12 cellular contexts compared by ENCODE assay signal in genomic region chr11:76048763-76049162, GRCh38.
DNase-seq lines count a peak whose midpoint lies in the region; ATAC-seq and TF ChIP-seq lines count a peak whose summit lies in the region.
"Had no signal": no experiment of that assay in that cellular context is flagged by ENCODE, and none has a peak within 500 bp of the region (broad histone marks: within the 10 kb centered on the region; RNA-seq: fewer than 3 reads in every experiment).

No MANE protein-coding gene starts in this region.

- no peak for ATAC-seq in activated T-cell treated with anti-CD3 and anti-CD28 coated beads, Interleukin-2, amount 50 U/mL, for 72 hours (replicated peaks in 1 of 2)
- ATAC-seq in WTC11 = no peak

- TF ChIP-seq POLR2A in lower leg skin (IDR thresholded peaks at IDR 0.05) (no peak), sigmoid colon (IDR thresholded peaks at IDR 0.05) (no peak)

- peaks cover 9 to 24% of the 10 kb centered on the region in 2 donors for H3K36me3 Mint-ChIP-seq in activated T-cell treated with anti-CD3 and anti-CD28 coated beads, Interleukin-2, amount 50 U/mL, for 72 hours (ENCODE audit: insufficient read depth in 2 of 2)
- H3K36me3 Mint-ChIP-seq in WTC11 = peaks cover 41% of the 10 kb centered on the region

- H3K9ac ChIP-seq in smooth muscle cell (ENCODE audit: low read depth) = no peak overlapping the region

- no peaks in the 10 kb centered on the region for H3K4me1 Mint-ChIP-seq in activated T-cell treated with anti-CD3 and anti-CD28 coated beads, Interleukin-2, amount 50 U/mL, for 72 hours (ENCODE audit: low read depth)
- peaks cover 21% of the 10 kb centered on the region for H3K4me1 Mint-ChIP-seq in WTC11

- peak; percentile 4 to 7 for DNase-seq in activated T-cell treated with anti-CD3 and anti-CD28 coated beads, Interleukin-2, amount 50 U/mL, for 72 hours
- DNase-seq in activated T-cell treated with anti-CD3 and anti-CD28 coated beads, Interleukin-2, amount 50 U/mL, for 1 hour = no peak
- DNase-seq in M059J (ENCODE audit: low read depth) (peak; percentile 14), WTC11 (ENCODE audit: low spot score) (peak; percentile 25), lower leg skin (ENCODE audit: low spot score in 2 of 2) (no peak), sigmoid colon (no peak), smooth muscle cell (lab: John Stamatoyannopoulos, UW; ENCODE audit: unreplicated experiment) (no peak)
- DNase-seq in stimulated activated CD4-positive, alpha-beta T cell treated with anti-CD3 and anti-CD28 coated beads, Interleukin-1b, Interleukin-23, amount 100 ng/mL, for 48 hours = peak; percentile 13
- DNase-seq: MG63 had no signal

- peaks cover 1 to 9% of the 10 kb centered on the region in 2 donors for H3K9me3 Mint-ChIP-seq in activated T-cell treated with anti-CD3 and anti-CD28 coated beads, Interleukin-2, amount 50 U/mL, for 72 hours
- H3K9me3 Mint-ChIP-seq in WTC11 = peaks cover 47% of the 10 kb centered on the region

- CTCF ChIA-PET in WTC11 (lab: Charles Lee) = no interaction called here

- H3K9me3 ChIP-seq in sigmoid colon (peaks cover 0 to 3% (median 0%) of the 10 kb centered on the region in 4 donors), smooth muscle cell (replicated peaks; ENCODE audit: low read depth) (no peaks in the 10 kb centered on the region)
- H3K9me3 ChIP-seq: esophagus muscularis mucosa, MG63, prostate gland had no signal

- H3F3A ChIP-seq in smooth muscle cell (ENCODE audit: low read depth) = no peaks in the 10 kb centered on the region

- no peak overlapping the region for H3K4me3 ChIP-seq in lower leg skin (ENCODE audit: low read depth, poor library complexity, severe bottlenecking)
- no peak overlapping the region for H3K4me3 ChIP-seq in sigmoid colon
- no peak overlapping the region for H3K4me3 ChIP-seq in smooth muscle cell
- H3K4me3 ChIP-seq: esophagus muscularis mucosa, MG63, prostate gland had no signal

- TF ChIP-seq EP300 in sigmoid colon (IDR thresholded peaks at IDR 0.05) = no peak

- H3K4me2 ChIP-seq in smooth muscle cell = no peak overlapping the region

- no peak overlapping the region for H3K27ac ChIP-seq in sigmoid colon
- no peak overlapping the region for H3K27ac ChIP-seq in smooth muscle cell (ENCODE audit: low read depth)
- H3K27ac ChIP-seq: esophagus muscularis mucosa, prostate gland had no signal

- H3K36me3 ChIP-seq in sigmoid colon = no peaks in the 10 kb centered on the region
- H3K36me3 ChIP-seq in smooth muscle cell (ENCODE audit: low read depth) = no peaks in the 10 kb centered on the region
- H3K36me3 ChIP-seq: MG63, prostate gland had no signal

- no peak overlapping the region for H3K4me3 Mint-ChIP-seq in activated T-cell treated with anti-CD3 and anti-CD28 coated beads, Interleukin-2, amount 50 U/mL, for 72 hours
- H3K4me3 Mint-ChIP-seq in WTC11 = no peak overlapping the region
- H3K4me3 Mint-ChIP-seq: B cell had no signal

- 96 to 98% methylated on average over 5 of the region's 5 CpGs for WGBS in lower leg skin, 2 donors
- 98 to 99% methylated on average over 5 of the region's 5 CpGs for WGBS in sigmoid colon, 2 donors
- WGBS in smooth muscle cell (ENCODE audit: low lambda C conversion rate) = 100% methylated on average over 5 of the region's 5 CpGs

- no peak overlapping the region for H3K27ac Mint-ChIP-seq in activated T-cell treated with anti-CD3 and anti-CD28 coated beads, Interleukin-2, amount 50 U/mL, for 72 hours
- no peak overlapping the region for H3K27ac Mint-ChIP-seq in WTC11
- H3K27ac Mint-ChIP-seq: B cell had no signal

- no peaks in the 10 kb centered on the region for H3K27me3 ChIP-seq in sigmoid colon
- no peaks in the 10 kb centered on the region for H3K27me3 ChIP-seq in smooth muscle cell (ENCODE audit: low read depth)
- H3K27me3 ChIP-seq: esophagus muscularis mucosa, MG63 had no signal

- peaks cover 4% of the 10 kb centered on the region for H4K20me1 ChIP-seq in smooth muscle cell (ENCODE audit: low read depth)

- H3K4me1 ChIP-seq in sigmoid colon (peaks cover 0 to 5% (median 0%) of the 10 kb centered on the region in 4 donors), smooth muscle cell (ENCODE audit: low read depth) (peaks cover 6% of the 10 kb centered on the region)
- H3K4me1 ChIP-seq: esophagus muscularis mucosa, prostate gland had no signal

- H3K27me3 Mint-ChIP-seq in activated T-cell treated with anti-CD3 and anti-CD28 coated beads, Interleukin-2, amount 50 U/mL, for 72 hours (ENCODE audit: low read depth) = no peaks in the 10 kb centered on the region
- H3K27me3 Mint-ChIP-seq in WTC11 (ENCODE audit: low read depth) = no peaks in the 10 kb centered on the region
- H3K27me3 Mint-ChIP-seq: B cell had no signal

- no peak overlapping the region for H2AFZ ChIP-seq in smooth muscle cell (ENCODE audit: low read depth)

- intact Hi-C loops in lower leg skin (cut with DNase I; ENCODE audit: low total_unique reads) = no loop called here
- intact Hi-C loops in sigmoid colon (cut with DNase I) = no loop called here

- POLR2A ChIA-PET in WTC11 (lab: Charles Lee) = no interaction called here

- no peaks in the 10 kb centered on the region for H3K79me2 ChIP-seq in smooth muscle cell (ENCODE audit: low read depth)

- no peak for TF ChIP-seq CTCF in WTC11 (IDR thresholded peaks at IDR 0.05)
- TF ChIP-seq CTCF in lower leg skin (IDR thresholded peaks at IDR 0.05) = no peak
- no peak for TF ChIP-seq CTCF in sigmoid colon (IDR thresholded peaks at IDR 0.05)
- TF ChIP-seq CTCF in smooth muscle cell (IDR thresholded peaks at IDR 0.05; ENCODE audit: borderline replicate concordance, insufficient read depth, poor library complexity, severe bottlenecking) = no peak

TF ChIP-seq in WTC11, 78 proteins besides CTCF, POLR2A, EP300 and RAD21 (continues in another document):
- TF ChIP-seq GABPB1 (CRISPR knock-in tag; IDR thresholded peaks at IDR 0.05) = no peak
- TF ChIP-seq SMAD3 (CRISPR knock-in tag; IDR thresholded peaks at IDR 0.05; ENCODE audit: borderline replicate concordance) = no peak
- TF ChIP-seq STAT6 (CRISPR knock-in tag; conservative IDR thresholded peaks at IDR 0.05; ENCODE audit: low read depth) = no peak
- TF ChIP-seq ATF3 (CRISPR knock-in tag; conservative IDR thresholded peaks at IDR 0.05) = no peak
- no peak for TF ChIP-seq ARID4B (CRISPR knock-in tag; IDR thresholded peaks at IDR 0.05; ENCODE audit: borderline replicate concordance)
- TF ChIP-seq MLX (CRISPR knock-in tag; IDR thresholded peaks at IDR 0.05) = no peak

Comparison
In these comparisons a context has a peak if more than half of its experiments do, and no peak if none do; other contexts are left out.
1. DNase-seq: peak in activated T-cell treated with anti-CD3 and anti-CD28 coated beads, Interleukin-2, amount 50 U/mL, for 72 hours (2 of 2), M059J (single experiment), WTC11 (single experiment) and stimulated activated CD4-positive, alpha-beta T cell treated with anti-CD3 and anti-CD28 coated beads, Interleukin-1b, Interleukin-23, amount 100 ng/mL, for 48 hours (single experiment); none in activated T-cell treated with anti-CD3 and anti-CD28 coated beads, Interleukin-2, amount 50 U/mL, for 1 hour (single experiment), lower leg skin (0 of 2), sigmoid colon (single experiment) and smooth muscle cell (single experiment).